15 cellular contexts compared by ENCODE assay signal in genomic region chr4:2082627-2083026, GRCh38. TPM values are rescaled to one million over a fixed set of nuclear protein-coding genes. Genes with fewer than 3 reads are reported as not detected.
A peak's percentile ranks its signal among the peaks of the same experiment; 100 is the strongest.
DNase-seq lines count a peak whose midpoint lies in the region; ATAC-seq, FAIRE-seq and TF ChIP-seq lines count a peak whose summit lies in the region.
"Had no signal": no experiment of that assay in that cellular context is flagged by ENCODE, and none has a peak within 500 bp of the region (broad histone marks: within the 10 kb centered on the region; RNA-seq: fewer than 3 reads in every experiment).

No MANE protein-coding gene starts in this region.

- H3K4me2 ChIP-seq in astrocyte (ENCODE audit: low read length) (no peak overlapping the region), neural progenitor cell (no peak overlapping the region)
- H3K4me2 ChIP-seq: A549 had no signal

- H3F3A ChIP-seq in neural progenitor cell (ENCODE audit: low read depth): no peaks in the 10 kb centered on the region

- H3K4me3 Mint-ChIP-seq in astrocyte (ENCODE audit: unreplicated experiment) (no peak overlapping the region), neural progenitor cell (no peak overlapping the region)
- H3K4me3 Mint-ChIP-seq: CD4-positive, CD25-positive, alpha-beta regulatory T cell had no signal

- H4K20me1 ChIP-seq in astrocyte (ENCODE audit: insufficient read depth, low read length) (no peaks in the 10 kb centered on the region), neural progenitor cell (ENCODE audit: low read depth) (no peaks in the 10 kb centered on the region)

- H3K27ac Mint-ChIP-seq in astrocyte (ENCODE audit: unreplicated experiment) (peak overlapping the region; percentile 49), neural progenitor cell (peak overlapping the region; percentile 35)
- H3K27ac Mint-ChIP-seq: CD4-positive, CD25-positive, alpha-beta regulatory T cell had no signal

- H3K27me3 Mint-ChIP-seq in astrocyte (ENCODE audit: low read depth, unreplicated experiment): peaks cover 36% of the 10 kb centered on the region
- peaks cover 14% of the 10 kb centered on the region for H3K27me3 Mint-ChIP-seq in neural progenitor cell (ENCODE audit: insufficient read depth, low read depth)

- no peak for ATAC-seq in HG03139 (IDR thresholded peaks at IDR 0.05; ENCODE audit: unreplicated experiment)
- ATAC-seq: A549, GM12878, HCT116 had no signal

- H3K9me3 Mint-ChIP-seq in astrocyte (ENCODE audit: unreplicated experiment): peaks cover 1% of the 10 kb centered on the region
- H3K9me3 Mint-ChIP-seq in neural progenitor cell: peaks cover 2% of the 10 kb centered on the region

- DNase-seq in activated effector memory CD4-positive, alpha-beta T cell treated with anti-CD3 and anti-CD28 coated beads, Interleukin-2, amount 50 U/mL, for 16 hours: peak; percentile 9
- no peak for DNase-seq in activated effector memory CD4-positive, alpha-beta T cell treated with Interleukin-2 at 50 U/mL for 16 hours
- no peak for DNase-seq in astrocyte (ENCODE audit: low read depth)
- no peak for DNase-seq in neural progenitor cell (ENCODE audit: low spot score)
- DNase-seq in NCI-H1417 (lab: John Stamatoyannopoulos, UW): no peak
- no peak for DNase-seq in putamen (ENCODE audit: low spot score)
- DNase-seq: CD4-positive, CD25-positive, alpha-beta regulatory T cell; DMS53; GM23248 had no signal

- H3K9ac ChIP-seq in astrocyte (ENCODE audit: low read length) (no peak overlapping the region), neural progenitor cell (no peak overlapping the region)
- H3K9ac ChIP-seq: GM23248 had no signal

- H2AFZ ChIP-seq in astrocyte (ENCODE audit: low read depth, low read length) (no peak overlapping the region), neural progenitor cell (replicated peaks) (peak overlapping the region; percentile 34)
- H2AFZ ChIP-seq: GM23248 had no signal

- H3K27ac ChIP-seq in astrocyte (ENCODE audit: low read depth, low read length) (no peak overlapping the region), neural progenitor cell (no peak overlapping the region)
- H3K27ac ChIP-seq: A549, GM23248 had no signal

- no peaks in the 10 kb centered on the region for H3K4me1 ChIP-seq in astrocyte (ENCODE audit: insufficient read depth, low read length)
- no peaks in the 10 kb centered on the region for H3K4me1 ChIP-seq in neural progenitor cell
- H3K4me1 ChIP-seq: A549 had no signal

- TF ChIP-seq CTCF in astrocyte (IDR thresholded peaks at IDR 0.05; ENCODE audit: insufficient read depth, low read depth, low read length) (no peak), neural progenitor cell (IDR thresholded peaks at IDR 0.05) (no peak)

- H3K79me2 ChIP-seq in astrocyte (ENCODE audit: insufficient read depth, low read length) (no peaks in the 10 kb centered on the region), neural progenitor cell (ENCODE audit: low read depth) (no peaks in the 10 kb centered on the region)

- FAIRE-seq in astrocyte (lab: Jason Lieb, UNC): no peak
- FAIRE-seq: A549, GM12878, GM18507, H54 had no signal

- H3K4me3 ChIP-seq in astrocyte (ENCODE audit: insufficient read depth, low read depth, low read length): no peak overlapping the region
- H3K4me3 ChIP-seq in neural progenitor cell: no peak overlapping the region
- H3K4me3 ChIP-seq: A549, GM12878, GM23248 had no signal

- H3K4me1 Mint-ChIP-seq in astrocyte (ENCODE audit: low read depth, unreplicated experiment) (peaks cover 2% of the 10 kb centered on the region), neural progenitor cell (peaks cover 16% of the 10 kb centered on the region)
- H3K4me1 Mint-ChIP-seq: CD4-positive, CD25-positive, alpha-beta regulatory T cell had no signal

- peaks cover 6% of the 10 kb centered on the region for H3K36me3 Mint-ChIP-seq in astrocyte (ENCODE audit: low read depth, unreplicated experiment)
- H3K36me3 Mint-ChIP-seq in neural progenitor cell: no peaks in the 10 kb centered on the region
- H3K36me3 Mint-ChIP-seq: CD4-positive, CD25-positive, alpha-beta regulatory T cell had no signal

- H3K36me3 ChIP-seq in astrocyte (ENCODE audit: insufficient read depth, low read length): no peaks in the 10 kb centered on the region
- H3K36me3 ChIP-seq in neural progenitor cell: no peaks in the 10 kb centered on the region

- H3K27me3 ChIP-seq in astrocyte (ENCODE audit: insufficient read depth, low read length) (no peaks in the 10 kb centered on the region), neural progenitor cell (no peaks in the 10 kb centered on the region)

- H3K9me3 ChIP-seq in astrocyte (ENCODE audit: insufficient read depth, low read depth, low read length) (no peaks in the 10 kb centered on the region), neural progenitor cell (ENCODE audit: low read depth) (no peaks in the 10 kb centered on the region)
- H3K9me3 ChIP-seq: A549 had no signal

RNA-seq across cellular contexts. Expression of gene NAT8L, which starts 23.5 kb away (rescaled TPM):
- total RNA-seq in astrocyte (1.2 and 1.6 TPM in 2 replicates), neural progenitor cell (ENCODE audit: low replicate concordance) (0.62 and 3.4 TPM in 2 replicates)
- total RNA-seq: GM23248 had no signal
